10 cellular contexts compared by ENCODE assay signal in genomic region chr1:20359451-20360330, GRCh38.
DNase-seq lines count a peak whose midpoint lies in the region; ATAC-seq and TF ChIP-seq lines count a peak whose summit lies in the region.
"Had no signal": no experiment of that assay in that cellular context is flagged by ENCODE, and none has a peak within 500 bp of the region (broad histone marks: within the 10 kb centered on the region; RNA-seq: fewer than 3 reads in every experiment).

No MANE protein-coding gene starts in this region.

- TF ChIP-seq CTCF in parathyroid adenoma (IDR thresholded peaks at IDR 0.05) (no peak), upper lobe of left lung (IDR thresholded peaks at IDR 0.05) (no peak), hepatocyte (IDR thresholded peaks at IDR 0.05; ENCODE audit: poor library complexity) (no peak)

- H3K4me1 ChIP-seq in parathyroid adenoma = peaks cover 38% of the 10 kb centered on the region
- peaks cover 0 to 9% (median 3%) of the 10 kb centered on the region in 4 donors for H3K4me1 ChIP-seq in upper lobe of left lung
- H3K4me1 ChIP-seq in hepatocyte (ENCODE audit: insufficient read depth) = peaks cover 25% of the 10 kb centered on the region

- 72 to 75% methylated on average over 15 of the region's 15 CpGs for WGBS in upper lobe of left lung, 2 donors
- 83% methylated on average over 15 of the region's 15 CpGs for WGBS in hepatocyte (ENCODE audit: low lambda C conversion rate, missing lambda C conversion rate)

- no peaks in the 10 kb centered on the region for H3K79me2 ChIP-seq in parathyroid adenoma
- H3K79me2 ChIP-seq in hepatocyte = no peaks in the 10 kb centered on the region

- no peaks in the 10 kb centered on the region for H3K9me3 ChIP-seq in parathyroid adenoma (ENCODE audit: control insufficient read depth, low read length)
- no peaks in the 10 kb centered on the region for H3K9me3 ChIP-seq in upper lobe of left lung
- no peaks in the 10 kb centered on the region for H3K9me3 ChIP-seq in hepatocyte (ENCODE audit: low read depth)
- H3K9me3 ChIP-seq: BLaER1 treated with 17β-estradiol and CSF1 and Interleukin-3, amounts not matched to agents 10 nM and 100 nM had no signal

- no peak for TF ChIP-seq POLR2A in upper lobe of left lung (IDR thresholded peaks at IDR 0.05)

- peak; percentile 41 for DNase-seq in cardiac septum (ENCODE audit: low spot score)
- no peak for DNase-seq in Right ventricle myocardium superior
- peak; percentile 28 for DNase-seq in activated T-helper 9 cell treated with anti-CD3 and anti-CD28 coated beads, Interleukin-2, amount 50 U/mL, for 16 hours (ENCODE audit: low read depth)
- no peak for DNase-seq in upper lobe of left lung
- no peak for DNase-seq in hepatocyte (ENCODE audit: low spot score)
- DNase-seq in medulla oblongata (ENCODE audit: extremely low spot score) = no peak
- no peak for DNase-seq in OCI-M2 (lab: John Stamatoyannopoulos, UW; ENCODE audit: unreplicated experiment)
- DNase-seq: activated CD4-positive, CD25-positive, alpha-beta regulatory T cell had no signal

- H3K4me3 ChIP-seq in parathyroid adenoma (ENCODE audit: low read depth, low read length) (no peak overlapping the region), upper lobe of left lung (no peak overlapping the region), hepatocyte (no peak overlapping the region)
- H3K4me3 ChIP-seq: BLaER1 treated with 17β-estradiol and CSF1 and Interleukin-3, amounts not matched to agents 10 nM and 100 nM had no signal

- H2AFZ ChIP-seq in parathyroid adenoma (peak overlapping the region; percentile 19), hepatocyte (no peak overlapping the region)

- no peak for TF ChIP-seq EP300 in upper lobe of left lung (IDR thresholded peaks at IDR 0.05)

- H3K36me3 ChIP-seq in parathyroid adenoma (ENCODE audit: control insufficient read depth, insufficient read depth, low read length) = no peaks in the 10 kb centered on the region
- H3K36me3 ChIP-seq in upper lobe of left lung = no peaks in the 10 kb centered on the region
- H3K36me3 ChIP-seq in hepatocyte (replicated peaks; ENCODE audit: insufficient read depth, low read depth) = no peaks in the 10 kb centered on the region
- H3K36me3 ChIP-seq: BLaER1 treated with 17β-estradiol and CSF1 and Interleukin-3, amounts not matched to agents 10 nM and 100 nM had no signal

- ATAC-seq in Right ventricle myocardium superior (ENCODE audit: poor library complexity) (no peak), upper lobe of left lung (ENCODE audit: low FRiP score in 2 of 2) (no peak)

- intact Hi-C loops in cardiac septum (cut with DNase I) = loop anchor here (5.0 kb wide), 2 partner anchors 133 to 147 kb away; no protein-coding TSS in a partner anchor
- intact Hi-C loops in Right ventricle myocardium superior (cut with DNase I) = loop anchor here (5.0 kb wide), 1 partner anchor 133 kb away; no protein-coding TSS in a partner anchor

- no peaks in the 10 kb centered on the region for H4K20me1 ChIP-seq in hepatocyte (ENCODE audit: insufficient read depth, poor library complexity, severe bottlenecking)

- peak overlapping the region; percentile 93 for H3K27ac ChIP-seq in parathyroid adenoma
- peak overlapping the region in 3 of 4 donors; percentile 38 to 49 (median 45) for H3K27ac ChIP-seq in upper lobe of left lung
- no peak overlapping the region for H3K27ac ChIP-seq in hepatocyte
- H3K27ac ChIP-seq: BLaER1 treated with 17β-estradiol and CSF1 and Interleukin-3, amounts not matched to agents 10 nM and 100 nM had no signal

- H3K9ac ChIP-seq in parathyroid adenoma = no peak overlapping the region
- H3K9ac ChIP-seq: BLaER1 treated with 17β-estradiol and CSF1 and Interleukin-3, amounts not matched to agents 10 nM and 100 nM had no signal

- H3K9me2 ChIP-seq in hepatocyte (replicated peaks; ENCODE audit: insufficient read depth) = no peaks in the 10 kb centered on the region

- H3K27me3 ChIP-seq in parathyroid adenoma (ENCODE audit: control insufficient read depth, insufficient read depth, low read length) (no peaks in the 10 kb centered on the region), upper lobe of left lung (no peaks in the 10 kb centered on the region), hepatocyte (peaks cover 12% of the 10 kb centered on the region)

- H3K4me2 ChIP-seq in parathyroid adenoma (ENCODE audit: low read length) (peak overlapping the region; percentile 45), hepatocyte (no peak overlapping the region)
- H3K4me2 ChIP-seq: BLaER1 treated with 17β-estradiol and CSF1 and Interleukin-3, amounts not matched to agents 10 nM and 100 nM had no signal

Comparison
In these comparisons a context has a peak if more than half of its experiments do, and no peak if none do; other contexts are left out.
1. DNase-seq: peak in cardiac septum (single experiment) and activated T-helper 9 cell treated with anti-CD3 and anti-CD28 coated beads, Interleukin-2, amount 50 U/mL, for 16 hours (single experiment); none in Right ventricle myocardium superior (single experiment), upper lobe of left lung (0 of 2), hepatocyte (single experiment), medulla oblongata (single experiment) and OCI-M2 (single experiment).